Comparison of ENCODE assay signal across 17 cellular contexts in the genomic region with DNA sequence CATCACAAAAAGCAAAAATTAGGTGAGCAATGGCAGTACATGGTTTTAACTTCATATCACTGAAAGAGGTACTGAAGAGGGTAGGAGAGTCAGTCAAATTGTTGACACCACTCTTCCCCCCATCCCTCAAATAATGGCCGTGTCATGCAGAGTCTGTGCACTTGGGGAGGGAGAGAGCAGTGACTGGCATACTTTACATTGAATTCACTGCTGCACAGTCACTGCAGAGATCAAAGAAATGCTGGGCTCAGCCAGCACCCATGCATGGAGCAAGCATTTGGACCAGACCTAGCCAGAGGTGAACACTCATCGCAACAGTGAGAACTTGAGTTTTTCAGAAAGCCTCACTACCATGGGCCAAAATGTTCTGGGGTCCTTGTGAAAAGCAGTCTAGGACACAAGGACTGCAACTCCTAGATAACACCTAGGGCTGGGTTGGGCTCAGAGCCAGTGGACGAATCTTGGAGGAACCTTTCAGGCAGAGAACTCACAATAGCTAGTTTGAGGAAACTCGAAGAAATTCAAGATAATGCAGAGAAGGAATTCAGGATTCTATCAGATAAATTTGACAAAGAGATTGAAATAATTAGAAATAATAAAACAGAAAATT.
DNase-seq lines count a peak whose midpoint lies in the region; ATAC-seq and TF ChIP-seq lines count a peak whose summit lies in the region.
"Had no signal": no experiment of that assay in that cellular context is flagged by ENCODE, and none has a peak within 500 bp of the region (broad histone marks: within the 10 kb centered on the region; RNA-seq: fewer than 3 reads in every experiment).

No MANE protein-coding gene starts in this region.

- no peak overlapping the region for H3K23ac ChIP-seq in H9 (ENCODE audit: insufficient read length, low read depth, low read length)

- no peak overlapping the region for H3K56ac ChIP-seq in H9 (ENCODE audit: insufficient read length, low read depth, low read length)

- no peak for TF ChIP-seq EP300 in esophagus muscularis mucosa (IDR thresholded peaks at IDR 0.05)

- no peaks in the 10 kb centered on the region; the same call in 1 of the 2 replicates for H3K27me3 ChIP-seq in H9 (ENCODE audit: insufficient read depth, low read length)
- no peaks in the 10 kb centered on the region for H3K27me3 ChIP-seq in esophagus muscularis mucosa

- no peak overlapping the region for H3K4ac ChIP-seq in H9 (ENCODE audit: low read depth, low read length)

- intact Hi-C loops in esophagus muscularis mucosa (cut with DNase I): no loop called here

- H3K4me1 ChIP-seq in H9 (ENCODE audit: insufficient read depth, low read length): no peaks in the 10 kb centered on the region; the same call in 1 of the 2 replicates
- H3K4me1 ChIP-seq in esophagus muscularis mucosa: no peaks in the 10 kb centered on the region
- H3K4me1 ChIP-seq: A549 had no signal

- no peak overlapping the region for H2BK15ac ChIP-seq in H9 (ENCODE audit: low read depth, low read length)

- TF ChIP-seq CTCF in H9 (conservative IDR thresholded peaks at IDR 0.05): no peak
- no peak for TF ChIP-seq CTCF in WTC11 (IDR thresholded peaks at IDR 0.05)
- TF ChIP-seq CTCF in esophagus muscularis mucosa (IDR thresholded peaks at IDR 0.05): no peak

- H2AFZ ChIP-seq in H9 (ENCODE audit: low read length): no peak overlapping the region

- no peak overlapping the region for H3K4me2 ChIP-seq in H9 (ENCODE audit: insufficient read depth, insufficient read length, low read length)
- H3K4me2 ChIP-seq: A549 had no signal

- H3K4me3 Mint-ChIP-seq in H9 (no peak overlapping the region), WTC11 (no peak overlapping the region)
- H3K4me3 Mint-ChIP-seq: CD4-positive, alpha-beta memory T cell had no signal

- H3K14ac ChIP-seq in H9 (ENCODE audit: insufficient read depth, low read length): no peak overlapping the region

- no peak overlapping the region for H4K8ac ChIP-seq in H9 (replicated peaks; ENCODE audit: insufficient read length, low read depth, low read length)

- no peaks in the 10 kb centered on the region for H3K79me2 ChIP-seq in H9 (ENCODE audit: insufficient read depth, low read length)

- no peaks in the 10 kb centered on the region for H3K23me2 ChIP-seq in H9 (ENCODE audit: insufficient read length, low read depth, low read length, poor library complexity, severe bottlenecking)

- no peak overlapping the region for H2BK120ac ChIP-seq in H9 (ENCODE audit: low read depth, low read length, poor library complexity, severe bottlenecking)

- no peaks in the 10 kb centered on the region for H3K79me1 ChIP-seq in H9 (ENCODE audit: insufficient read depth, low read depth, low read length, poor library complexity, severe bottlenecking)

- H4K20me1 ChIP-seq in H9 (ENCODE audit: control insufficient read depth, insufficient read depth, insufficient read length): no peaks in the 10 kb centered on the region

- H3K36me3 Mint-ChIP-seq in H9 (ENCODE audit: insufficient read depth in 1 of 3, low read depth in 3 of 3) (peaks cover 22 to 41% (median 39%) of the 10 kb centered on the region in 3 experiments), WTC11 (peaks cover 45% of the 10 kb centered on the region)

- H3K36me3 ChIP-seq in esophagus muscularis mucosa: no peaks in the 10 kb centered on the region

- peak; percentile 26; the same call in 1 of the 2 replicates for ATAC-seq in WTC11
- no peak for ATAC-seq in HG03565 (IDR thresholded peaks at IDR 0.05; ENCODE audit: unreplicated experiment)
- ATAC-seq: A549, HCT116 had no signal

- H2BK5ac ChIP-seq in H9 (ENCODE audit: insufficient read length, low read length): peak overlapping the region; percentile 38

- H3K27ac Mint-ChIP-seq in H9: peak overlapping the region in 2 of 3 experiments; percentile 56 to 62; a peak in 4 of 7 replicates
- no peak overlapping the region for H3K27ac Mint-ChIP-seq in WTC11
- H3K27ac Mint-ChIP-seq: CD4-positive, alpha-beta memory T cell had no signal

- no peak overlapping the region for H2AK5ac ChIP-seq in H9 (ENCODE audit: insufficient read length, low read length)

- H3K9me3 Mint-ChIP-seq in H9 (peaks cover 31 to 38% of the 10 kb centered on the region in 2 experiments), WTC11 (peaks cover 43% of the 10 kb centered on the region)

- H3K9ac ChIP-seq in H9 (ENCODE audit: extremely low read depth, insufficient read length, low read length): no peak overlapping the region

- no peak for TF ChIP-seq POLR2A in esophagus muscularis mucosa (IDR thresholded peaks at IDR 0.05; ENCODE audit: low read depth)

- peaks cover 17 to 18% of the 10 kb centered on the region in 2 experiments for H3K4me1 Mint-ChIP-seq in H9
- H3K4me1 Mint-ChIP-seq in WTC11: peaks cover 28% of the 10 kb centered on the region
- H3K4me1 Mint-ChIP-seq: CD4-positive, alpha-beta memory T cell had no signal

- WGBS in H9 (ENCODE audit: extremely low coverage, insufficient read length, low lambda C conversion rate): no CpG with 5 or more reads among the region's 4 CpGs
- 78% methylated on average over 4 of the region's 4 CpGs for WGBS in esophagus muscularis mucosa

- H4K91ac ChIP-seq in H9 (ENCODE audit: insufficient read length, low read depth, low read length): no peak overlapping the region

- no peaks in the 10 kb centered on the region for H3K9me3 ChIP-seq in H9 (ENCODE audit: control insufficient read depth, low read depth, low read length)
- peaks cover 0 to 31% (median 10%) of the 10 kb centered on the region in 4 donors for H3K9me3 ChIP-seq in esophagus muscularis mucosa
- H3K9me3 ChIP-seq: A549 had no signal

- H2BK12ac ChIP-seq in H9 (ENCODE audit: insufficient read length, low read depth, low read length): no peak overlapping the region

- no peak overlapping the region for H3K18ac ChIP-seq in H9 (ENCODE audit: insufficient read length, low read depth, low read length)

- no peak overlapping the region for H2BK20ac ChIP-seq in H9 (ENCODE audit: low read depth, low read length, poor library complexity, severe bottlenecking)

- H3K27me3 Mint-ChIP-seq in H9 (ENCODE audit: low read depth) (no peaks in the 10 kb centered on the region), WTC11 (ENCODE audit: low read depth) (no peaks in the 10 kb centered on the region)

- CTCF ChIA-PET in WTC11 (lab: Charles Lee): no interaction called here

- POLR2A ChIA-PET in WTC11 (lab: Charles Lee): no interaction called here

- no peak for DNase-seq in H9
- DNase-seq in WTC11 (ENCODE audit: low spot score): no peak
- DNase-seq in islet precursor cell: peak; percentile 50
- DNase-seq in NCI-H2029 (lab: John Stamatoyannopoulos, UW): no peak
- no peak for DNase-seq in esophagus muscularis mucosa (ENCODE audit: extremely low spot score)
- no peak for DNase-seq in central memory CD4-positive, alpha-beta T cell
- DNase-seq: 8988T; ACHN; C1 segment of cervical spinal cord; CD4-positive, alpha-beta memory T cell; COR-L47; DMS153; DND-41; H7 had no signal

- no peak overlapping the region for H3T11ph ChIP-seq in H9 (ENCODE audit: low read length)

- H4K5ac ChIP-seq in H9 (ENCODE audit: insufficient read length, low read depth, low read length): no peak overlapping the region

- no peak overlapping the region for H3K4me3 ChIP-seq in esophagus muscularis mucosa
- H3K4me3 ChIP-seq: A549 had no signal

- H3K27ac ChIP-seq in H9 (ENCODE audit: insufficient read length, low read depth, low read length): no peak overlapping the region
- no peak overlapping the region for H3K27ac ChIP-seq in esophagus muscularis mucosa (replicated peaks in 1 of 4)
- H3K27ac ChIP-seq: A549 had no signal

TF ChIP-seq in WTC11, 78 proteins besides CTCF, POLR2A, EP300 and RAD21:
- no peak for TF ChIP-seq CREM (CRISPR knock-in tag; IDR thresholded peaks at IDR 0.05)
